ENCODE assay signal across 1 cellular context in the genomic region with DNA sequence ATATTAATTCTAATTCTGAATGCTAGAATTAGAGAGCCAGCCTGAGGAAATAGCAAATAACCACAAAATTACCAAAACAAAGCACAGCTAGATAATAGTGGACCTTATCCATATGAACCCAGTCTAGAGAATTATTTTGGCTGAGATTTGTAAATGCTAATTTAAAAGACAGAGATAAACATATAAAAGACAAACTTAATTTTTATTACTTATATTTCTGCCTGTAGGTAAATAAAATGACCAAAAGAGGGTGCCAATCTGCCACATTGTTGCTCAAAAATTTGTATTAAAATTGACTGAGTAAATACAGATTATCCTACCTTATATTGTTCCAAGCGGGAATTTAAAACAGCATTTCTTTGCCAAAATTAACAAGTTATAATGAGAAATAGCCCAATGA.
TF ChIP-seq lines count a peak whose summit lies in the region.

No MANE protein-coding gene starts in this region.

TF ChIP-seq in HCT116, 20 proteins besides CTCF, POLR2A, EP300 and RAD21 (continued from another document):
- TF ChIP-seq CBX3 (IDR thresholded peaks at IDR 0.05; ENCODE audit: low read depth) (no peak), ELF1 (IDR thresholded peaks at IDR 0.05; ENCODE audit: borderline replicate concordance, low read depth) (no peak), EZH2 (IDR thresholded peaks at IDR 0.05) (no peak), CEBPB (IDR thresholded peaks at IDR 0.05; ENCODE audit: low read depth) (no peak), ZFX (IDR thresholded peaks at IDR 0.05) (no peak), SP1 (IDR thresholded peaks at IDR 0.05; ENCODE audit: low read depth) (no peak), POLR2AphosphoS5 (IDR thresholded peaks at IDR 0.05; ENCODE audit: low read depth, low read length) (no peak), FOSL1 (IDR thresholded peaks at IDR 0.05; ENCODE audit: low read depth) (no peak), SRF (IDR thresholded peaks at IDR 0.05; ENCODE audit: low read depth) (no peak), SIN3A (IDR thresholded peaks at IDR 0.05; ENCODE audit: low read depth) (no peak), TCF7L2 (IDR thresholded peaks at IDR 0.05; ENCODE audit: borderline replicate concordance, extremely low read depth, insufficient read depth, insufficient read length) (no peak), YY1 (IDR thresholded peaks at IDR 0.05; ENCODE audit: extremely low read depth, insufficient replicate concordance, low read depth, low read length) (no peak), EZH2phosphoT487 (IDR thresholded peaks at IDR 0.05; ENCODE audit: borderline replicate concordance) (no peak)
TF ChIP-seq in HCT116: peak in this region for 0.
